In the genomic region with DNA sequence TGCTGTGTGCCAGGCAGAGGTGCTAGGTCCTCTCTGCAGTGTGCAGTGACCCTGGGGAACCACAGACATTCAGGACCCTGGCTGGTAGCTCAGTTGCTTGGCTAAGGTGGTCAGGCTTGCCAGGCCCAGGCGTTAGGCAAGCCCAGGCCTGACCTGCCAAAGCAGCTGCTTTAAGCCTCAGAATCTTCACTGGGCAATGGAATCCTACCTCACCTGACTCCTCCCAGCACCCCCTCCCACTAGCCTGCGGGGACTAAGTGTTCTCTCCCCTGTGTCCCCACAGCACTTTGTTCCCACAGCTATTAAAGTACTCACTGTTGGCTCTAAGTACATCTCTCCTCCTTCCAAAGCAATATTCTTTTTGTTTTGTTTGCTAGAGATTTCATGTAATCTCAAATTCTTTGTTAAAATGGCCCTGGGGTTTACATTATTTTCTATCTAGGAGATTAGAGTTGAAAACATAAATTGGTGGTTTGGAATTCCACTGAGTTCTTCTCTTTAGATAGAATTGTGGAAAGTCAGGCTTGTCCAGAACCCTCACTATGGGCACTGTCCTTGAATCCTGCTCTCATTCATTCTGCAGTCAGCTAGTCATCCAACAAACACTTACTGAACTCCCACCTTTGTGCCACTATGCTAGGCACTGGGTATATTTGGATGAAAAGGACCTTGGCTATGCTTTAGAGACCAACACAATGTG, we compare ENCODE assay signal across 13 cellular contexts. TPM values are rescaled to one million over a fixed set of nuclear protein-coding genes. Genes with fewer than 3 reads are reported as not detected.
DNase-seq lines count a peak whose midpoint lies in the region; ATAC-seq, FAIRE-seq and TF ChIP-seq lines count a peak whose summit lies in the region.
"Had no signal": no experiment of that assay in that cellular context is flagged by ENCODE, and none has a peak within 500 bp of the region (broad histone marks: within the 10 kb centered on the region; RNA-seq: fewer than 3 reads in every experiment).

No MANE protein-coding gene starts in this region.

- H3K4me3 Mint-ChIP-seq in CD4-positive, CD25-positive, alpha-beta regulatory T cell = no peak overlapping the region
- H3K4me3 Mint-ChIP-seq: activated naive CD4-positive, alpha-beta T cell treated with anti-CD3 and anti-CD28 coated beads, Interleukin-2, amount 50 U/mL, for 24 hours had no signal

- FAIRE-seq in GM12892 (lab: Jason Lieb, UNC) = no peak
- FAIRE-seq: GM12878 had no signal

- peak overlapping the region in 1 of 2 donors; percentile 21 for H3K9ac ChIP-seq in mucosa of rectum (ENCODE audit: low read depth in 1 of 2, low read length in 2 of 2)

- no peak for ATAC-seq in CD4-positive, CD25-positive, alpha-beta regulatory T cell (ENCODE audit: low read depth in 2 of 2)
- ATAC-seq in gastroesophageal sphincter (peak; percentile 76), GM21825 (IDR thresholded peaks at IDR 0.05; ENCODE audit: unreplicated experiment) (no peak)
- ATAC-seq: GM12878 had no signal

- no peak for TF ChIP-seq EP300 in gastroesophageal sphincter (IDR thresholded peaks at IDR 0.05)

- H3K27ac Mint-ChIP-seq in CD4-positive, CD25-positive, alpha-beta regulatory T cell = peak overlapping the region in 2 of 3 donors; percentile 54 to 56
- H3K27ac Mint-ChIP-seq: activated naive CD4-positive, alpha-beta T cell treated with anti-CD3 and anti-CD28 coated beads, Interleukin-2, amount 50 U/mL, for 24 hours had no signal

- DNase-seq in CD4-positive, CD25-positive, alpha-beta regulatory T cell = no peak
- peak; percentile 60 to 92 for DNase-seq in NCI-H526 (lab: John Stamatoyannopoulos, UW)
- no peak for DNase-seq in HuH-7.5 (ENCODE audit: low spot score)
- no peak for DNase-seq in NCI-H1092 (lab: John Stamatoyannopoulos, UW)
- DNase-seq in GM12892 (ENCODE audit: insufficient read length) = no peak
- DNase-seq: NCI-H2029; stimulated activated CD4-positive, alpha-beta T cell treated with anti-CD3 and anti-CD28 coated beads, Interleukin-2, amount 100 ng/mL, for 24 hours; uterus had no signal

- H3K9me3 Mint-ChIP-seq in CD4-positive, CD25-positive, alpha-beta regulatory T cell = no peaks in the 10 kb centered on the region
- H3K9me3 Mint-ChIP-seq: activated naive CD4-positive, alpha-beta T cell treated with anti-CD3 and anti-CD28 coated beads, Interleukin-2, amount 50 U/mL, for 24 hours had no signal

- H3K36me3 Mint-ChIP-seq in CD4-positive, CD25-positive, alpha-beta regulatory T cell = peaks cover 17% of the 10 kb centered on the region

- H3K27ac ChIP-seq in CD4-positive, CD25-positive, alpha-beta regulatory T cell (ENCODE audit: insufficient read depth, low read length, poor library complexity, severe bottlenecking) = no peak overlapping the region
- H3K27ac ChIP-seq in gastroesophageal sphincter = peak overlapping the region; percentile 40 to 87 (median 66)
- peak overlapping the region; percentile 35 to 63 for H3K27ac ChIP-seq in mucosa of rectum (ENCODE audit: low read depth in 2 of 2, low read length in 2 of 2)
- H3K27ac ChIP-seq: uterus had no signal

- peaks cover 0 to 10% (median 6%) of the 10 kb centered on the region in 4 donors for H3K4me1 Mint-ChIP-seq in CD4-positive, CD25-positive, alpha-beta regulatory T cell

- no peak overlapping the region for H3K4me3 ChIP-seq in CD4-positive, CD25-positive, alpha-beta regulatory T cell (ENCODE audit: low read depth, low read length)
- H3K4me3 ChIP-seq in gastroesophageal sphincter (no peak overlapping the region), mucosa of rectum (ENCODE audit: low read length in 2 of 2) (no peak overlapping the region)
- H3K4me3 ChIP-seq: GM12878, uterus had no signal

- no peak for TF ChIP-seq CTCF in gastroesophageal sphincter (IDR thresholded peaks at IDR 0.05)

- WGBS in gastroesophageal sphincter (ENCODE audit: low coverage in 1 of 2), 2 donors = 53% methylated on average over 2 of the region's 2 CpGs; no CpG with 5 or more reads in 1 of the 2 donors

- no peaks in the 10 kb centered on the region for H3K27me3 Mint-ChIP-seq in CD4-positive, CD25-positive, alpha-beta regulatory T cell
- H3K27me3 Mint-ChIP-seq: activated naive CD4-positive, alpha-beta T cell treated with anti-CD3 and anti-CD28 coated beads, Interleukin-2, amount 50 U/mL, for 24 hours had no signal

- peaks cover 61% of the 10 kb centered on the region for H3K36me3 ChIP-seq in CD4-positive, CD25-positive, alpha-beta regulatory T cell (ENCODE audit: control insufficient read depth, insufficient read depth, low read length)
- peaks cover 0 to 62% of the 10 kb centered on the region in 2 donors for H3K36me3 ChIP-seq in gastroesophageal sphincter
- peaks cover 43 to 44% of the 10 kb centered on the region in 2 donors for H3K36me3 ChIP-seq in mucosa of rectum (ENCODE audit: control insufficient read depth in 2 of 2, insufficient read depth in 2 of 2, low read length in 2 of 2)
- H3K36me3 ChIP-seq: uterus had no signal

- TF ChIP-seq POLR2A in gastroesophageal sphincter (IDR thresholded peaks at IDR 0.05) (no peak), GM12892 (IDR thresholded peaks at IDR 0.05; ENCODE audit: low read depth, low read length) (no peak)

- H3K4me1 ChIP-seq in CD4-positive, CD25-positive, alpha-beta regulatory T cell (ENCODE audit: control insufficient read depth, insufficient read depth, low read length, poor library complexity, severe bottlenecking) = no peaks in the 10 kb centered on the region
- H3K4me1 ChIP-seq in gastroesophageal sphincter = peaks cover 3 to 65% (median 12%) of the 10 kb centered on the region in 3 donors
- H3K4me1 ChIP-seq in mucosa of rectum (ENCODE audit: control insufficient read depth in 2 of 2, insufficient read depth in 2 of 2, low read length in 2 of 2) = peaks cover 33 to 44% of the 10 kb centered on the region in 2 donors
- H3K4me1 ChIP-seq: uterus had no signal

- no peaks in the 10 kb centered on the region for H3K9me3 ChIP-seq in CD4-positive, CD25-positive, alpha-beta regulatory T cell (ENCODE audit: control insufficient read depth in 2 of 2, low read length in 2 of 2)
- H3K9me3 ChIP-seq in gastroesophageal sphincter (no peaks in the 10 kb centered on the region), mucosa of rectum (ENCODE audit: control insufficient read depth in 2 of 2, low read length in 2 of 2) (no peaks in the 10 kb centered on the region)
- H3K9me3 ChIP-seq: uterus had no signal

- no peaks in the 10 kb centered on the region for H3K27me3 ChIP-seq in CD4-positive, CD25-positive, alpha-beta regulatory T cell (ENCODE audit: control insufficient read depth, insufficient read depth, low read length)
- no peaks in the 10 kb centered on the region for H3K27me3 ChIP-seq in gastroesophageal sphincter
- no peaks in the 10 kb centered on the region for H3K27me3 ChIP-seq in mucosa of rectum (ENCODE audit: control insufficient read depth in 2 of 2, insufficient read depth in 2 of 2, low read length in 2 of 2)
- H3K27me3 ChIP-seq: uterus had no signal

RNA-seq across cellular contexts. Expression of a gene that starts 44.4 kb away (rescaled TPM):
- 120 TPM for total RNA-seq in CD4-positive, CD25-positive, alpha-beta regulatory T cell
- polyA plus RNA-seq in CD4-positive, CD25-positive, alpha-beta regulatory T cell = 10 to 100 TPM; 45.2 to 62.7 (median 56.9) TPM
- 100 to 1,000 TPM in 1 of 4 donors, 10 to 100 TPM in 3; 52.8 to 118 (median 77.3) TPM for total RNA-seq in gastroesophageal sphincter
- polyA plus RNA-seq in GM12892 (2012; ENCODE audit: missing spikeins) = 42.7 TPM

Comparison
In these comparisons a context has a peak if more than half of its experiments do, and no peak if none do; other contexts are left out.
1. DNase-seq: peak in NCI-H526 (2 of 2); none in CD4-positive, CD25-positive, alpha-beta regulatory T cell (0 of 3), HuH-7.5 (single experiment), NCI-H1092 (single experiment) and GM12892 (single experiment).